Comparison of ENCODE assay signal across 3 cellular contexts in genomic region chr6:149130093-149130872, GRCh38.
TF ChIP-seq lines count a peak whose summit lies in the region.

No MANE protein-coding gene starts in this region.

TF ChIP-seq in liver, 16 proteins besides CTCF, POLR2A, EP300 and RAD21:
- TF ChIP-seq, protein P1, sequence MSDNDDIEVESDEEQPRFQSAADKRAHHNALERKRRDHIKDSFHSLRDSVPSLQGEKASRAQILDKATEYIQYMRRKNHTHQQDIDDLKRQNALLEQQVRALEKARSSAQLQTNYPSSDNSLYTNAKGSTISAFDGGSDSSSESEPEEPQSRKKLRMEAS (IDR thresholded peaks at IDR 0.05), result peak; percentile 38
- TF ChIP-seq HNF4G (IDR thresholded peaks at IDR 0.05) (no peak), HNF4A (conservative IDR thresholded peaks at IDR 0.05) (peak in 1 of 2 donors; percentile 12), SP1 (IDR thresholded peaks at IDR 0.05) (no peak)

TF ChIP-seq in HepG2, 621 proteins besides CTCF, POLR2A, EP300 and RAD21 (continues in another document):
- TF ChIP-seq, protein P2, sequence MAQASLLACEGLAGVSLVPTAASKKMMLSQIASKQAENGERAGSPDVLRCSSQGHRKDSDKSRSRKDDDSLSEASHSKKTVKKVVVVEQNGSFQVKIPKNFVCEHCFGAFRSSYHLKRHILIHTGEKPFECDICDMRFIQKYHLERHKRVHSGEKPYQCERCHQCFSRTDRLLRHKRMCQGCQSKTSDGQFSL (CRISPR knock-in tag; IDR thresholded peaks at IDR 0.05), result no peak
- TF ChIP-seq ZNF672 (CRISPR knock-in tag; IDR thresholded peaks at IDR 0.05), result no peak
- no peak for TF ChIP-seq GRHL1 (CRISPR knock-in tag; conservative IDR thresholded peaks at IDR 0.05)
- TF ChIP-seq ZNF33B (CRISPR knock-in tag; IDR thresholded peaks at IDR 0.05), result no peak
- no peak for TF ChIP-seq ZNF691 (CRISPR knock-in tag; IDR thresholded peaks at IDR 0.05; ENCODE audit: borderline replicate concordance, low read depth)
- TF ChIP-seq E2F2 (CRISPR knock-in tag; IDR thresholded peaks at IDR 0.05; ENCODE audit: borderline replicate concordance), result no peak
- TF ChIP-seq GATA4 (IDR thresholded peaks at IDR 0.05; ENCODE audit: borderline replicate concordance, low read depth), result no peak
- TF ChIP-seq, protein P3, sequence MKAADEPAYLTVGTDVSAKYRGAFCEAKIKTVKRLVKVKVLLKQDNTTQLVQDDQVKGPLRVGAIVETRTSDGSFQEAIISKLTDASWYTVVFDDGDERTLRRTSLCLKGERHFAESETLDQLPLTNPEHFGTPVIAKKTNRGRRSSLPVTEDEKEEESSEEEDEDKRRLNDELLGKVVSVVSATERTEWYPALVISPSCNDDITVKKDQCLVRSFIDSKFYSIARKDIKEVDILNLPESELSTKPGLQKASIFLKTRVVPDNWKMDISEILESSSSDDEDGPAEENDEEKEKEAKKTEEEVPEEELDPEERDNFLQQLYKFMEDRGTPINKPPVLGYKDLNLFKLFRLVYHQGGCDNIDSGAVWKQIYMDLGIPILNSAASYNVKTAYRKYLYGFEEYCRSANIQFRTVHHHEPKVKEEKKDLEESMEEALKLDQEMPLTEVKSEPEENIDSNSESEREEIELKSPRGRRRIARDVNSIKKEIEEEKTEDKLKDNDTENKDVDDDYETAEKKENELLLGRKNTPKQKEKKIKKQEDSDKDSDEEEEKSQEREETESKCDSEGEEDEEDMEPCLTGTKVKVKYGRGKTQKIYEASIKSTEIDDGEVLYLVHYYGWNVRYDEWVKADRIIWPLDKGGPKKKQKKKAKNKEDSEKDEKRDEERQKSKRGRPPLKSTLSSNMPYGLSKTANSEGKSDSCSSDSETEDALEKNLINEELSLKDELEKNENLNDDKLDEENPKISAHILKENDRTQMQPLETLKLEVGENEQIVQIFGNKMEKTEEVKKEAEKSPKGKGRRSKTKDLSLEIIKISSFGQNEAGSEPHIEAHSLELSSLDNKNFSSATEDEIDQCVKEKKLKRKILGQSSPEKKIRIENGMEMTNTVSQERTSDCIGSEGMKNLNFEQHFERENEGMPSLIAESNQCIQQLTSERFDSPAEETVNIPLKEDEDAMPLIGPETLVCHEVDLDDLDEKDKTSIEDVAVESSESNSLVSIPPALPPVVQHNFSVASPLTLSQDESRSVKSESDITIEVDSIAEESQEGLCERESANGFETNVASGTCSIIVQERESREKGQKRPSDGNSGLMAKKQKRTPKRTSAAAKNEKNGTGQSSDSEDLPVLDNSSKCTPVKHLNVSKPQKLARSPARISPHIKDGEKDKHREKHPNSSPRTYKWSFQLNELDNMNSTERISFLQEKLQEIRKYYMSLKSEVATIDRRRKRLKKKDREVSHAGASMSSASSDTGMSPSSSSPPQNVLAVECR (CRISPR knock-in tag; IDR thresholded peaks at IDR 0.05; ENCODE audit: borderline replicate concordance), result no peak
- TF ChIP-seq, protein P4, sequence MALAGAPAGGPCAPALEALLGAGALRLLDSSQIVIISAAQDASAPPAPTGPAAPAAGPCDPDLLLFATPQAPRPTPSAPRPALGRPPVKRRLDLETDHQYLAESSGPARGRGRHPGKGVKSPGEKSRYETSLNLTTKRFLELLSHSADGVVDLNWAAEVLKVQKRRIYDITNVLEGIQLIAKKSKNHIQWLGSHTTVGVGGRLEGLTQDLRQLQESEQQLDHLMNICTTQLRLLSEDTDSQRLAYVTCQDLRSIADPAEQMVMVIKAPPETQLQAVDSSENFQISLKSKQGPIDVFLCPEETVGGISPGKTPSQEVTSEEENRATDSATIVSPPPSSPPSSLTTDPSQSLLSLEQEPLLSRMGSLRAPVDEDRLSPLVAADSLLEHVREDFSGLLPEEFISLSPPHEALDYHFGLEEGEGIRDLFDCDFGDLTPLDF (CRISPR knock-in tag; IDR thresholded peaks at IDR 0.05), result no peak

TF ChIP-seq in K562, 482 proteins besides CTCF, POLR2A, EP300 and RAD21:
- peak; percentile 81 for TF ChIP-seq C11orf30 (IDR thresholded peaks at IDR 0.05; ENCODE audit: low read depth)
- TF ChIP-seq CREBBP (IDR thresholded peaks at IDR 0.05; ENCODE audit: low read depth, low read length), result no peak
- TF ChIP-seq MAFF (IDR thresholded peaks at IDR 0.05; ENCODE audit: low read length), result peak; percentile 66
- TF ChIP-seq HES1 (IDR thresholded peaks at IDR 0.05; ENCODE audit: low read depth), result no peak
- no peak for TF ChIP-seq PHTF2 (CRISPR knock-in tag; IDR thresholded peaks at IDR 0.05)
- TF ChIP-seq CEBPZ (IDR thresholded peaks at IDR 0.05; ENCODE audit: borderline replicate concordance, low read depth, low read length), result no peak
- TF ChIP-seq ZNF316 (IDR thresholded peaks at IDR 0.05), result peak; percentile 83
- TF ChIP-seq SNRNP70 (optimal IDR thresholded peaks at IDR 0.05; ENCODE audit: low read depth, low read length), result no peak
- no peak for TF ChIP-seq THRAP3 (IDR thresholded peaks at IDR 0.05; ENCODE audit: borderline replicate concordance)
- no peak for TF ChIP-seq RCOR1 (IDR thresholded peaks at IDR 0.05; ENCODE audit: borderline replicate concordance in 1 of 2, low read depth in 2 of 2, low read length in 2 of 2)
- TF ChIP-seq HNRNPK (IDR thresholded peaks at IDR 0.05; ENCODE audit: low read depth, low read length, poor library complexity, severe bottlenecking), result no peak
- no peak for TF ChIP-seq RBM17 (IDR thresholded peaks at IDR 0.05; ENCODE audit: borderline replicate concordance, low read depth, low read length)
- no peak for TF ChIP-seq STAT5B (CRISPR knock-in tag; IDR thresholded peaks at IDR 0.05)
- peak; percentile 63 for TF ChIP-seq MAFG (tag; conservative IDR thresholded peaks at IDR 0.05)
- no peak for TF ChIP-seq ZKSCAN1 (IDR thresholded peaks at IDR 0.05; ENCODE audit: low read depth, low read length)
- no peak for TF ChIP-seq ZNF324 (CRISPR knock-in tag; IDR thresholded peaks at IDR 0.05)
- TF ChIP-seq EWSR1 (IDR thresholded peaks at IDR 0.05; ENCODE audit: borderline replicate concordance, low read depth, partially characterized antibody), result no peak
- no peak for TF ChIP-seq RB1 (IDR thresholded peaks at IDR 0.05; ENCODE audit: low read depth)
- no peak for TF ChIP-seq ZNF76 (CRISPR knock-in tag; IDR thresholded peaks at IDR 0.05; ENCODE audit: borderline replicate concordance)
- TF ChIP-seq GTF3C2 (IDR thresholded peaks at IDR 0.05; ENCODE audit: borderline replicate concordance, extremely low read depth, insufficient read length), result no peak
- TF ChIP-seq MAFK (IDR thresholded peaks at IDR 0.05; ENCODE audit: low read length), result peak; percentile 49; the same call in 1 of the 2 replicates
- TF ChIP-seq NFIX (CRISPR knock-in tag; IDR thresholded peaks at IDR 0.05; ENCODE audit: low read depth), result no peak
- no peak for TF ChIP-seq ZNF830 (CRISPR knock-in tag; IDR thresholded peaks at IDR 0.05)
- no peak for TF ChIP-seq SRSF7 (optimal IDR thresholded peaks at IDR 0.05; ENCODE audit: low read depth, low read length)
- TF ChIP-seq SMARCA4 (IDR thresholded peaks at IDR 0.05), result no peak
- no peak for TF ChIP-seq ILK (tag; IDR thresholded peaks at IDR 0.05; ENCODE audit: borderline replicate concordance, low read depth)
- TF ChIP-seq NFE2 (IDR thresholded peaks at IDR 0.05; ENCODE audit: low read depth), result peak; percentile 81
- TF ChIP-seq SREBF1 (IDR thresholded peaks at IDR 0.05; ENCODE audit: borderline replicate concordance, low read depth, low read length), result no peak
- TF ChIP-seq ZKSCAN3 (CRISPR knock-in tag; IDR thresholded peaks at IDR 0.05), result no peak
- TF ChIP-seq, protein P1 (CRISPR knock-in tag; IDR thresholded peaks at IDR 0.05), result no peak
TF ChIP-seq in K562: peak in this region for 6.
